Comparison of ENCODE assay signal across 14 cellular contexts in genomic region chr2:109517118-109517889, GRCh38.
DNase-seq lines count a peak whose midpoint lies in the region; ATAC-seq, FAIRE-seq and TF ChIP-seq lines count a peak whose summit lies in the region.
"Had no signal": no experiment of that assay in that cellular context is flagged by ENCODE, and none has a peak within 500 bp of the region (broad histone marks: within the 10 kb centered on the region; RNA-seq: fewer than 3 reads in every experiment).

No MANE protein-coding gene starts in this region.

- POLR2A ChIA-PET in H1 (lab: Charles Lee; ENCODE audit: partially characterized antibody), result interaction anchor here (0.6 kb wide), 1 partner anchor 298 kb away, joined by 3 read pairs; no protein-coding TSS in a partner anchor

- no peaks in the 10 kb centered on the region for H3K27me3 ChIP-seq in GM23338 (ENCODE audit: insufficient read depth)
- no peaks in the 10 kb centered on the region for H3K27me3 ChIP-seq in H1 (replicated peaks in 1 of 4; ENCODE audit: control insufficient read depth in 3 of 4, extremely low read depth in 1 of 4, insufficient read depth in 3 of 4, low read length in 3 of 4)

- H3K4me3 ChIP-seq in GM23338 (no peak overlapping the region), H1 (ENCODE audit: extremely low read depth in 1 of 4, insufficient read depth in 2 of 4, low read depth in 3 of 4, low read length in 4 of 4) (no peak overlapping the region)

- no peaks in the 10 kb centered on the region for H3K36me3 Mint-ChIP-seq in GM23338 (ENCODE audit: low read depth)
- H3K36me3 Mint-ChIP-seq: CD8-positive, alpha-beta memory T cell had no signal

- H3K18ac ChIP-seq in H1 (ENCODE audit: extremely low read depth, low read length), result no peak overlapping the region; the same call in 1 of the 2 replicates

- intact Hi-C loops in left ventricle myocardium superior (cut with micrococcal nuclease), result loop anchor here (10.0 kb wide), 1 partner anchor 393 kb away; the partner anchor contains the start of gene SH3RF3

- no peak overlapping the region for H2BK120ac ChIP-seq in H1 (replicated peaks; ENCODE audit: low read depth, low read length)

- DNase-seq in GM23338 (ENCODE audit: low spot score) (no peak), H1 (ENCODE audit: low read depth in 1 of 2, low spot score in 2 of 2) (no peak), kidney tubule cell (ENCODE audit: low spot score) (peak; percentile 28), renal cortical epithelial cell (ENCODE audit: low read depth) (peak; percentile 18), NCI-H2227 treated with DMSO at 0.1 percent for 48 hours (lab: John Stamatoyannopoulos, UW) (no peak), GM12891 (ENCODE audit: insufficient read length, low spot score) (no peak), left ventricle myocardium superior (no peak)
- DNase-seq: C1 segment of cervical spinal cord; CD8-positive, alpha-beta memory T cell; GOT3; MV-4-11; NCI-H1105 treated with DMSO at 0.1 percent for 48 hours; NCI-H2171; NK-92 treated with Interleukin-12 subunit alpha and Interleukin-12 subunit beta, amount 100 ng/mL, for 24 hours had no signal

- TF ChIP-seq CTCF in GM23338 (conservative IDR thresholded peaks at IDR 0.05; ENCODE audit: low read depth in 2 of 2), result no peak
- TF ChIP-seq CTCF in H1 (IDR thresholded peaks at IDR 0.05; ENCODE audit: control extremely low read depth in 1 of 3, insufficient read depth in 1 of 3, low read depth in 1 of 3, low read length in 3 of 3), result no peak

- 86% methylated on average over 25 of the region's 26 CpGs; no CpG with 5 or more reads in 1 of the 2 experiments for WGBS in H1 (ENCODE audit: extremely low coverage in 1 of 2, insufficient coverage in 1 of 2, insufficient read length in 1 of 2, insufficient replicate concordance in 2 of 2, low coverage in 1 of 2, low lambda C conversion rate in 2 of 2, missing lambda C conversion rate in 1 of 2), 2 experiments

- no peak for ATAC-seq in GM23338
- no peak for ATAC-seq in left ventricle myocardium superior

- H4K5ac ChIP-seq in H1 (ENCODE audit: insufficient read length, low read depth, low read length), result no peak overlapping the region

- H3K9ac ChIP-seq in H1 (replicated peaks in 1 of 4; ENCODE audit: extremely low read depth in 1 of 4, low read depth in 3 of 4, low read length in 3 of 4), result no peak overlapping the region

- H2BK20ac ChIP-seq in H1 (ENCODE audit: low read length), result no peak overlapping the region

- H3K27ac Mint-ChIP-seq in GM23338, result no peak overlapping the region

- H2AK5ac ChIP-seq in H1 (ENCODE audit: low read depth, low read length), result no peak overlapping the region

- H2AFZ ChIP-seq in GM23338, result peak overlapping the region; percentile 84; the same call in 1 of the 2 replicates
- no peak overlapping the region for H2AFZ ChIP-seq in H1 (ENCODE audit: low read length)

- peaks cover 11% of the 10 kb centered on the region for H3K27me3 Mint-ChIP-seq in GM23338 (ENCODE audit: insufficient read depth, low read depth, poor library complexity)

- H3K27ac ChIP-seq in GM23338 (ENCODE audit: low read depth) (no peak overlapping the region), H1 (ENCODE audit: low read depth, low read length) (no peak overlapping the region)

- no peak overlapping the region for H3K14ac ChIP-seq in H1 (ENCODE audit: insufficient read length)

- H2BK12ac ChIP-seq in H1 (ENCODE audit: low read depth, low read length), result no peak overlapping the region

- H3K36me3 ChIP-seq in GM23338 (ENCODE audit: insufficient read depth) (no peaks in the 10 kb centered on the region), H1 (ENCODE audit: control insufficient read depth in 2 of 4, insufficient read depth in 4 of 4, low read length in 3 of 4) (no peaks in the 10 kb centered on the region)

- H3K4me3 Mint-ChIP-seq in GM23338, result no peak overlapping the region
- H3K4me3 Mint-ChIP-seq: CD8-positive, alpha-beta memory T cell had no signal

- no peak for TF ChIP-seq EP300 in H1 (IDR thresholded peaks at IDR 0.05; ENCODE audit: borderline replicate concordance in 1 of 2, low read depth in 2 of 2, low read length in 2 of 2)

- no peaks in the 10 kb centered on the region for H3K79me1 ChIP-seq in H1 (ENCODE audit: low read depth, low read length)

- H2BK15ac ChIP-seq in H1 (ENCODE audit: low read length), result no peak overlapping the region

- peak overlapping the region; percentile 51; the same call in 1 of the 2 replicates for H4K8ac ChIP-seq in H1 (ENCODE audit: extremely low read depth, insufficient read depth, low read length)

- H3K23ac ChIP-seq in H1 (ENCODE audit: insufficient read length), result no peak overlapping the region

- CTCF ChIA-PET in H1 (lab: Charles Lee; ENCODE audit: partially characterized antibody), result interaction anchor here (0.6 to 2.4 kb wide), 16 partner anchors 8 to 390 kb away, joined by 3 to 10 read pairs (median 4); no protein-coding TSS in a partner anchor

- H4K91ac ChIP-seq in H1 (replicated peaks; ENCODE audit: insufficient read length, low read length), result no peak overlapping the region

- no peak for TF ChIP-seq RAD21 in H1 (IDR thresholded peaks at IDR 0.05 in 1 of 2, conservative IDR thresholded peaks at IDR 0.05 in 1 of 2; ENCODE audit: low read depth in 2 of 2, low read length in 2 of 2)

- H3K4me2 ChIP-seq in GM23338 (no peak overlapping the region), H1 (ENCODE audit: insufficient read depth in 1 of 2, low read depth in 2 of 2, low read length in 2 of 2) (no peak overlapping the region)

- no peak overlapping the region for H3K56ac ChIP-seq in H1 (replicated peaks; ENCODE audit: insufficient read length, low read depth, low read length)

- TF ChIP-seq POLR2A in H1 (IDR thresholded peaks at IDR 0.05; ENCODE audit: control extremely low read depth in 1 of 2, low read depth in 2 of 2, low read length in 2 of 2) (no peak), GM12891 (IDR thresholded peaks at IDR 0.05; ENCODE audit: low read depth, low read length) (no peak)

- H3K4me1 Mint-ChIP-seq in GM23338, result peaks cover 4% of the 10 kb centered on the region; the same call in 1 of the 3 replicates

- H2BK5ac ChIP-seq in H1 (ENCODE audit: low read depth, low read length), result no peak overlapping the region

- no peaks in the 10 kb centered on the region for H3K4me1 ChIP-seq in GM23338 (ENCODE audit: insufficient read depth)
- no peaks in the 10 kb centered on the region for H3K4me1 ChIP-seq in H1 (replicated peaks in 1 of 4; ENCODE audit: control insufficient read depth in 3 of 4, insufficient read depth in 4 of 4, low read length in 3 of 4)

- H3K79me2 ChIP-seq in GM23338 (replicated peaks; ENCODE audit: insufficient read depth) (no peaks in the 10 kb centered on the region), H1 (ENCODE audit: control insufficient read depth in 1 of 2, insufficient read depth in 2 of 2, low read length in 2 of 2) (no peaks in the 10 kb centered on the region)

- no peaks in the 10 kb centered on the region for H3K9me2 ChIP-seq in GM23338 (ENCODE audit: insufficient read depth)

- no peaks in the 10 kb centered on the region for H3K9me3 Mint-ChIP-seq in GM23338
- H3K9me3 Mint-ChIP-seq: CD8-positive, alpha-beta memory T cell had no signal

- H3F3A ChIP-seq in GM23338 (replicated peaks; ENCODE audit: low read depth), result no peaks in the 10 kb centered on the region

- FAIRE-seq in H1 (lab: Jason Lieb, UNC) (no peak), GM12891 (lab: Jason Lieb, UNC) (no peak)

- H4K20me1 ChIP-seq in GM23338 (replicated peaks; ENCODE audit: insufficient read depth), result no peaks in the 10 kb centered on the region
- peaks cover 0 to 4% of the 10 kb centered on the region in 2 experiments for H4K20me1 ChIP-seq in H1 (replicated peaks in 1 of 2; ENCODE audit: control insufficient read depth in 1 of 2, insufficient read depth in 2 of 2, low read length in 2 of 2)

- H3K9me3 ChIP-seq in H1 (ENCODE audit: insufficient read depth in 2 of 2, low read depth in 1 of 2, low read length in 1 of 2), result no peaks in the 10 kb centered on the region

- H3K23me2 ChIP-seq in H1 (ENCODE audit: low read depth, low read length), result no peaks in the 10 kb centered on the region; the same call in 1 of the 2 replicates

- H3K4ac ChIP-seq in H1 (replicated peaks; ENCODE audit: insufficient read length, low read depth, low read length), result no peak overlapping the region

TF ChIP-seq in GM23338, 12 proteins besides CTCF, POLR2A, EP300 and RAD21 (continues in another document):
- TF ChIP-seq JUNB (IDR thresholded peaks at IDR 0.05; ENCODE audit: unreplicated experiment), result no peak

TF ChIP-seq in H1, 55 proteins besides CTCF, POLR2A, EP300 and RAD21 (continues in another document):
- TF ChIP-seq FOSL1 (IDR thresholded peaks at IDR 0.05; ENCODE audit: insufficient read depth, low read depth, low read length) (no peak), BCL11A (IDR thresholded peaks at IDR 0.05; ENCODE audit: low read depth in 2 of 2, low read length in 2 of 2) (no peak), KDM5A (IDR thresholded peaks at IDR 0.05; ENCODE audit: low read length) (no peak), SRF (IDR thresholded peaks at IDR 0.05; ENCODE audit: low read depth, low read length) (no peak), TBP (IDR thresholded peaks at IDR 0.05; ENCODE audit: low read depth, low read length) (no peak), ATF3 (IDR thresholded peaks at IDR 0.05; ENCODE audit: insufficient read depth, low read depth, low read length) (no peak), HDAC6 (IDR thresholded peaks at IDR 0.05; ENCODE audit: low read depth, low read length) (no peak), MAFK (IDR thresholded peaks at IDR 0.05; ENCODE audit: low read depth, low read length) (no peak), BACH1 (IDR thresholded peaks at IDR 0.05; ENCODE audit: low read length) (no peak)

TF ChIP-seq in GM12891, 5 proteins besides CTCF, POLR2A, EP300 and RAD21:
- TF ChIP-seq SPI1 (IDR thresholded peaks at IDR 0.05; ENCODE audit: low read depth, low read length), result no peak
- TF ChIP-seq PAX5 (IDR thresholded peaks at IDR 0.05; ENCODE audit: insufficient read depth, low read length, severe bottlenecking), result no peak
- no peak for TF ChIP-seq POLR2AphosphoS5 (IDR thresholded peaks at IDR 0.05; ENCODE audit: low read depth, low read length)
- no peak for TF ChIP-seq TAF1 (IDR thresholded peaks at IDR 0.05; ENCODE audit: low read depth, low read length)
- no peak for TF ChIP-seq POU2F2 (IDR thresholded peaks at IDR 0.05; ENCODE audit: low read depth, low read length)

Comparison
In these comparisons a context has a peak if more than half of its experiments do, and no peak if none do; other contexts are left out.
1. DNase-seq: peak in kidney tubule cell (single experiment) and renal cortical epithelial cell (single experiment); none in GM23338 (single experiment), H1 (0 of 2), NCI-H2227 treated with DMSO at 0.1 percent for 48 hours (single experiment), GM12891 (single experiment) and left ventricle myocardium superior (single experiment).